Comparison of ENCODE assay signal across 13 cellular contexts in genomic region chr12:70721216-70721615, GRCh38.
"Had no signal": no experiment of that assay in that cellular context is flagged by ENCODE, and none has a peak within 500 bp of the region (broad histone marks: within the 10 kb centered on the region; RNA-seq: fewer than 3 reads in every experiment).

No MANE protein-coding gene starts in this region.

- ATAC-seq: activated CD8-positive, alpha-beta memory T cell treated with anti-CD3 and anti-CD28 coated beads, Interleukin-2, amount 10 ng/mL, durations not matched to agents 7 days and 5 days; activated naive CD4-positive, alpha-beta T cell treated with anti-CD3 and anti-CD28 coated beads, Interleukin-2, amount 50 U/mL, for 72 hours; body of pancreas had no signal

- H3K9me3 ChIP-seq: body of pancreas, esophagus muscularis mucosa had no signal

- H3K27ac ChIP-seq: body of pancreas had no signal

- H3K27me3 ChIP-seq: body of pancreas had no signal

- H3K4me3 ChIP-seq: body of pancreas, esophagus muscularis mucosa, skin epidermis had no signal

- H3K36me3 ChIP-seq: esophagus muscularis mucosa had no signal

- DNase-seq: activated CD4-positive, alpha-beta T cell treated with anti-CD3 and anti-CD28 coated beads, Interleukin-2, amount 50 U/mL, for 48 hours; activated CD4-positive, CD25-positive, alpha-beta regulatory T cell treated with anti-CD3 and anti-CD28 coated beads, Interleukin-2, amount 50 U/mL, for 72 hours; activated CD8-positive, alpha-beta memory T cell treated with anti-CD3 and anti-CD28 coated beads, Interleukin-2, amount 10 ng/mL, durations not matched to agents 7 days and 5 days; activated effector memory CD4-positive, alpha-beta T cell treated with anti-CD3 and anti-CD28 coated beads, Interleukin-2, amount 50 U/mL, for 16 hours; activated T-cell treated with anti-CD3 and anti-CD28 coated beads, Interleukin-2, amount 50 U/mL, for 24 hours; amniotic stem cell; body of pancreas; cerebellar nuclear complex; glutamatergic neuron; trophoblast cell had no signal
